ENCODE assay signal across 8 cellular contexts in genomic region chr14:23300687-23301223, GRCh38.
DNase-seq lines count a peak whose midpoint lies in the region; ATAC-seq and TF ChIP-seq lines count a peak whose summit lies in the region.

No MANE protein-coding gene starts in this region.

- ATAC-seq in HG02870 (IDR thresholded peaks at IDR 0.05; ENCODE audit: unreplicated experiment): no peak

- H3K4me1 ChIP-seq in iPS-15b (ENCODE audit: control insufficient read depth, insufficient read depth, low read length): peaks cover 5% of the 10 kb centered on the region

- peak overlapping the region; percentile 26 for H3K9ac ChIP-seq in iPS-15b (ENCODE audit: low read depth, low read length)

- H3K36me3 ChIP-seq in iPS-15b (ENCODE audit: control insufficient read depth, insufficient read depth, low read length): no peaks in the 10 kb centered on the region

- peak overlapping the region; percentile 71 for H3K4me3 ChIP-seq in astrocyte of the cerebellum (ENCODE audit: low read depth, low read length)
- peak overlapping the region; percentile 71 for H3K4me3 ChIP-seq in iPS-15b (ENCODE audit: low read depth, low read length)
- H3K4me3 ChIP-seq in skeletal muscle cell (ENCODE audit: low read depth, low read length): peak overlapping the region; percentile 76

- in situ Hi-C loops in astrocyte of the cerebellum (cut with HindIII; ENCODE audit: low sequenced_read_pairs): no loop called here

- peak; percentile 70 for DNase-seq in ELF-1 (ENCODE audit: low read depth, low spot score)
- DNase-seq in NCI-H146 (lab: John Stamatoyannopoulos, UW): peak; percentile 36
- DNase-seq in astrocyte of the cerebellum (ENCODE audit: low read depth): no peak
- DNase-seq in skeletal muscle cell (ENCODE audit: low read depth): no peak
- no peak for DNase-seq in effector CD8-positive, alpha-beta T cell (lab: John Stamatoyannopoulos, UW)
- no peak for DNase-seq in KG1 (lab: John Stamatoyannopoulos, UW)

- peaks cover 68% of the 10 kb centered on the region for H3K27me3 ChIP-seq in iPS-15b (ENCODE audit: control insufficient read depth, insufficient read depth, low read length)

- TF ChIP-seq CTCF in astrocyte of the cerebellum (IDR thresholded peaks at IDR 0.05; ENCODE audit: low read depth, low read length, missing control alignments): no peak

- H3K9me3 ChIP-seq in iPS-15b (ENCODE audit: control insufficient read depth, insufficient read depth, low read length): no peaks in the 10 kb centered on the region

Comparison
In these comparisons a context has a peak if more than half of its experiments do, and no peak if none do; other contexts are left out.
1. DNase-seq: peak in ELF-1 (single experiment) and NCI-H146 (single experiment); none in astrocyte of the cerebellum (single experiment), skeletal muscle cell (single experiment), effector CD8-positive, alpha-beta T cell (single experiment) and KG1 (single experiment).
2. Peak in every context shown above with its lines, with median percentiles within 50 percentile points of each other: H3K4me3 ChIP-seq.